1 cellular context compared by ENCODE assay signal in the genomic region with DNA sequence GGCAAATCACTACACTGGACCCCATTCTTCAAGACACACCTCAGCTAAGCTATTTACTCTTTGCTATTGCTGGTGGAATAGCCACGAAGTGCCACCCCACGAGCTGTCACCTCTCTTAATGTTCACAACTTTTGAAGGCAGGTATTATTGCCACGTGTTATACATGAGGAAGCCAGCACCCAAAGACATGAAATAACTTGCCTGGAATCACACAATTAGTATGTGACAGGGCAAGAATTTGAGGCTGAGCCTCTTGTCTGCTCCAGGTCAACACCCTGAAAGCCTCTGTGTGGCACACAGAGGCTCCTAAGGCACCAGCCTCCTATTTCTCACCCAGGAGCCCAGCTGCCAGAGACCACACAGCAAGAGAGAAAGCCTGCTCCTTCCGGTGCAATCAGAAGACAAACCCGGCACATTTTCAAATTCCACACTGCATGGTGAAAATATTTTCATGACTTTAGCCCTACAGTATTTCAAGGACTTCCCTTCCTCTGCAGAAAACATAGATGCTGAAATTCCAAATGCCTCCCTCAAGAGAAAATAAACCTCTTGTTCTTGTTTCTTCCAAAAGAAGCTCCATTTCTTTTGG.
TF ChIP-seq lines count a peak whose summit lies in the region.

No MANE protein-coding gene starts in this region.

TF ChIP-seq in liver, 16 proteins besides CTCF, POLR2A, EP300 and RAD21:
- no peak for TF ChIP-seq HNF4A (conservative IDR thresholded peaks at IDR 0.05)
- TF ChIP-seq RXRA (IDR thresholded peaks at IDR 0.05): peak in 1 of 2 donors; percentile 4
- TF ChIP-seq, protein P1, sequence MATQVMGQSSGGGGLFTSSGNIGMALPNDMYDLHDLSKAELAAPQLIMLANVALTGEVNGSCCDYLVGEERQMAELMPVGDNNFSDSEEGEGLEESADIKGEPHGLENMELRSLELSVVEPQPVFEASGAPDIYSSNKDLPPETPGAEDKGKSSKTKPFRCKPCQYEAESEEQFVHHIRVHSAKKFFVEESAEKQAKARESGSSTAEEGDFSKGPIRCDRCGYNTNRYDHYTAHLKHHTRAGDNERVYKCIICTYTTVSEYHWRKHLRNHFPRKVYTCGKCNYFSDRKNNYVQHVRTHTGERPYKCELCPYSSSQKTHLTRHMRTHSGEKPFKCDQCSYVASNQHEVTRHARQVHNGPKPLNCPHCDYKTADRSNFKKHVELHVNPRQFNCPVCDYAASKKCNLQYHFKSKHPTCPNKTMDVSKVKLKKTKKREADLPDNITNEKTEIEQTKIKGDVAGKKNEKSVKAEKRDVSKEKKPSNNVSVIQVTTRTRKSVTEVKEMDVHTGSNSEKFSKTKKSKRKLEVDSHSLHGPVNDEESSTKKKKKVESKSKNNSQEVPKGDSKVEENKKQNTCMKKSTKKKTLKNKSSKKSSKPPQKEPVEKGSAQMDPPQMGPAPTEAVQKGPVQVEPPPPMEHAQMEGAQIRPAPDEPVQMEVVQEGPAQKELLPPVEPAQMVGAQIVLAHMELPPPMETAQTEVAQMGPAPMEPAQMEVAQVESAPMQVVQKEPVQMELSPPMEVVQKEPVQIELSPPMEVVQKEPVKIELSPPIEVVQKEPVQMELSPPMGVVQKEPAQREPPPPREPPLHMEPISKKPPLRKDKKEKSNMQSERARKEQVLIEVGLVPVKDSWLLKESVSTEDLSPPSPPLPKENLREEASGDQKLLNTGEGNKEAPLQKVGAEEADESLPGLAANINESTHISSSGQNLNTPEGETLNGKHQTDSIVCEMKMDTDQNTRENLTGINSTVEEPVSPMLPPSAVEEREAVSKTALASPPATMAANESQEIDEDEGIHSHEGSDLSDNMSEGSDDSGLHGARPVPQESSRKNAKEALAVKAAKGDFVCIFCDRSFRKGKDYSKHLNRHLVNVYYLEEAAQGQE (IDR thresholded peaks at IDR 0.05): no peak
- no peak for TF ChIP-seq FOXA2 (IDR thresholded peaks at IDR 0.05)
- TF ChIP-seq NR2F2 (IDR thresholded peaks at IDR 0.05): peak; percentile 27
- TF ChIP-seq HNF4G (IDR thresholded peaks at IDR 0.05): no peak
